In the genomic region with DNA sequence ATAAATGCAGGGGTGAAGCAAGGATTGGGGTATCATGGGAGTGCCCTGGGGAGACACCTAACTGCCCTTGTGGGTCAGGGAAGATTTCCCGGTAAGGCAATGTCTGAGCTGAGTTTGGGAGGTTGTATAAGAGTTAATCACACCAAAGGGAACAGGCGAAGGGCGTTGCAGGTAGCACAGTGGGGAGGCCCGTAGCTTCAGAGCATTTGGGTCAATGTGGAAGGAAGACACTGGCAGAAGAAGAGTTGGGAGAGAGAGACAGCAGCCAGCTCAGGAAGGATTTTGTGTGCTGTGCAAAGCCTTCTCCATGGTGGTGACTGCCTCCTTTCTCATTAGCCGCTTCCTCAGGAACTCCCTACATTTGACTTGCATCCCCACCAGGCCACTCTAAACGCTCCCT, we compare ENCODE assay signal across 36 cellular contexts.
"Had no signal": no experiment of that assay in that cellular context is flagged by ENCODE, and none has a peak within 500 bp of the region (broad histone marks: within the 10 kb centered on the region; RNA-seq: fewer than 3 reads in every experiment).

No MANE protein-coding gene starts in this region.

- H3K9me3 ChIP-seq: ascending aorta, breast epithelium, esophagus muscularis mucosa, gastrocnemius medialis, heart left ventricle had no signal

- DNase-seq: activated B cell treated with CpG ODN at 0.5 μM for 24 hours; activated CD4-positive, alpha-beta T cell treated with anti-CD3 and anti-CD28 coated beads for 48 hours; activated CD4-positive, alpha-beta T cell treated with anti-CD3 and anti-CD28 coated beads, Interleukin-2, amount 50 U/mL, for 1 hour; activated CD4-positive, alpha-beta T cell treated with anti-CD3 and anti-CD28 coated beads, Interleukin-2, amount 50 U/mL, for 48 hours; activated CD8-positive, alpha-beta memory T cell treated with anti-CD3 and anti-CD28 coated beads, Interleukin-2, amount 10 ng/mL, durations not matched to agents 7 days and 5 days; activated CD8-positive, alpha-beta memory T cell treated with anti-CD3 and anti-CD28 coated beads, Interleukin-2, amount 50 U/mL, for 4 hours; activated CD8-positive, alpha-beta T cell treated with anti-CD3 and anti-CD28 coated beads for 36 hours; activated naive CD4-positive, alpha-beta T cell treated with anti-CD3 and anti-CD28 coated beads, Interleukin-2, amount 10 ng/mL, durations not matched to agents 7 days and 5 days; activated naive CD8-positive, alpha-beta T cell treated with anti-CD3 and anti-CD28 coated beads, Interleukin-2, amount 10 ng/mL, durations not matched to agents 7 days and 5 days; activated T-cell treated with anti-CD3 and anti-CD28 coated beads for 4 hours; activated T-cell treated with anti-CD3 and anti-CD28 coated beads, Interleukin-2, amount 50 U/mL, for 24 hours; activated T-cell treated with anti-CD3 and anti-CD28 coated beads, Interleukin-2, amount 50 U/mL, for 72 hours; central memory CD4-positive, alpha-beta T cell; cerebellar nuclear complex; dorsolateral prefrontal cortex; effector CD4-positive, alpha-beta T cell; effector memory CD8-positive, alpha-beta T cell; erythroblast; foreskin keratinocyte; gastrocnemius medialis; glutamatergic neuron; heart left ventricle; T-helper 1 cell; T-helper 17 cell; T1000; WERI-Rb-1 had no signal

- H3K4me3 Mint-ChIP-seq: activated B cell treated with CpG ODN at 0.5 μM for 24 hours; activated CD8-positive, alpha-beta memory T cell treated with anti-CD3 and anti-CD28 coated beads, Interleukin-2, amount 10 ng/mL, durations not matched to agents 7 days and 5 days; activated CD8-positive, alpha-beta T cell treated with anti-CD3 and anti-CD28 coated beads for 36 hours; activated naive CD4-positive, alpha-beta T cell treated with anti-CD3 and anti-CD28 coated beads, Interleukin-2, amount 10 ng/mL, durations not matched to agents 7 days and 5 days; activated naive CD8-positive, alpha-beta T cell treated with anti-CD3 and anti-CD28 coated beads, Interleukin-2, amount 10 ng/mL, durations not matched to agents 7 days and 5 days; activated T-cell treated with anti-CD3 and anti-CD28 coated beads, Interleukin-2, amount 50 U/mL, for 24 hours; activated T-cell treated with anti-CD3 and anti-CD28 coated beads, Interleukin-2, amount 50 U/mL, for 72 hours; brain; dendritic cell treated with granulocyte-macrophage colony-stimulating factor and Interleukin-4, amounts not matched to agents 40 ng/mL and 50 ng/mL, for 4 days; effector memory CD8-positive, alpha-beta T cell; T-helper 17 cell; T-helper 2 cell treated with Interferon-gamma antibody and Interleukin-4, amounts not matched to agents 5 μg/mL and 100 μg/mL, for 36 hours had no signal

- H3K9me3 Mint-ChIP-seq: activated B cell treated with CpG ODN at 0.5 μM for 24 hours; activated CD8-positive, alpha-beta T cell treated with anti-CD3 and anti-CD28 coated beads for 36 hours; activated naive CD4-positive, alpha-beta T cell treated with anti-CD3 and anti-CD28 coated beads, Interleukin-2, amount 10 ng/mL, durations not matched to agents 7 days and 5 days; activated naive CD4-positive, alpha-beta T cell treated with anti-CD3 and anti-CD28 coated beads, Interleukin-2, amount 50 U/mL, for 72 hours; activated naive CD8-positive, alpha-beta T cell treated with anti-CD3 and anti-CD28 coated beads, Interleukin-2, amount 10 ng/mL, durations not matched to agents 7 days and 5 days; activated T-cell treated with anti-CD3 and anti-CD28 coated beads, Interleukin-2, amount 50 U/mL, for 24 hours; activated T-cell treated with anti-CD3 and anti-CD28 coated beads, Interleukin-2, amount 50 U/mL, for 72 hours; brain; dendritic cell treated with granulocyte-macrophage colony-stimulating factor and Interleukin-4, amounts not matched to agents 40 ng/mL and 50 ng/mL, for 4 days; effector memory CD8-positive, alpha-beta T cell; T-helper 2 cell treated with Interferon-gamma antibody and Interleukin-4, amounts not matched to agents 5 μg/mL and 100 μg/mL, for 36 hours had no signal

- H3K4me3 ChIP-seq: ascending aorta, breast epithelium, cardiac muscle cell, coronary artery, dorsolateral prefrontal cortex, esophagus muscularis mucosa, gastrocnemius medialis, heart left ventricle had no signal

- H3K27ac ChIP-seq: ascending aorta, breast epithelium, cardiac muscle cell, coronary artery, dorsolateral prefrontal cortex, esophagus muscularis mucosa, foreskin keratinocyte, gastrocnemius medialis, heart left ventricle, WERI-Rb-1 had no signal

- ATAC-seq: activated CD4-positive, CD25-positive, alpha-beta regulatory T cell treated with anti-CD3 and anti-CD28 coated beads, Interleukin-2, amount 50 U/mL, for 24 hours; activated CD8-positive, alpha-beta memory T cell treated with anti-CD3 and anti-CD28 coated beads, Interleukin-2, amount 10 ng/mL, durations not matched to agents 7 days and 5 days; activated CD8-positive, alpha-beta T cell treated with anti-CD3 and anti-CD28 coated beads for 36 hours; activated naive CD4-positive, alpha-beta T cell treated with anti-CD3 and anti-CD28 coated beads, Interleukin-2, amount 50 U/mL, for 72 hours; activated T-cell treated with anti-CD3 and anti-CD28 coated beads, Interleukin-2, amount 50 U/mL, for 72 hours; effector memory CD8-positive, alpha-beta T cell; foreskin keratinocyte; gastrocnemius medialis; heart left ventricle; T-helper 17 cell had no signal

- H3K27ac Mint-ChIP-seq: activated B cell treated with CpG ODN at 0.5 μM for 24 hours; activated CD8-positive, alpha-beta memory T cell treated with anti-CD3 and anti-CD28 coated beads, Interleukin-2, amount 10 ng/mL, durations not matched to agents 7 days and 5 days; activated CD8-positive, alpha-beta T cell treated with anti-CD3 and anti-CD28 coated beads for 36 hours; activated naive CD4-positive, alpha-beta T cell treated with anti-CD3 and anti-CD28 coated beads, Interleukin-2, amount 10 ng/mL, durations not matched to agents 7 days and 5 days; activated naive CD4-positive, alpha-beta T cell treated with anti-CD3 and anti-CD28 coated beads, Interleukin-2, amount 50 U/mL, for 72 hours; activated naive CD8-positive, alpha-beta T cell treated with anti-CD3 and anti-CD28 coated beads, Interleukin-2, amount 10 ng/mL, durations not matched to agents 7 days and 5 days; activated T-cell treated with anti-CD3 and anti-CD28 coated beads, Interleukin-2, amount 50 U/mL, for 24 hours; activated T-cell treated with anti-CD3 and anti-CD28 coated beads, Interleukin-2, amount 50 U/mL, for 72 hours; brain; dendritic cell treated with granulocyte-macrophage colony-stimulating factor and Interleukin-4, amounts not matched to agents 40 ng/mL and 50 ng/mL, for 4 days; effector memory CD8-positive, alpha-beta T cell; T-helper 17 cell; T-helper 2 cell treated with Interferon-gamma antibody and Interleukin-4, amounts not matched to agents 5 μg/mL and 100 μg/mL, for 36 hours had no signal

- H3K4me1 ChIP-seq: ascending aorta, breast epithelium, esophagus muscularis mucosa, gastrocnemius medialis, heart left ventricle had no signal

- H3K36me3 ChIP-seq: ascending aorta, breast epithelium, cardiac muscle cell, esophagus muscularis mucosa, gastrocnemius medialis, heart left ventricle, WERI-Rb-1 had no signal

- H3K4me1 Mint-ChIP-seq: activated naive CD4-positive, alpha-beta T cell treated with anti-CD3 and anti-CD28 coated beads, Interleukin-2, amount 10 ng/mL, durations not matched to agents 7 days and 5 days; activated naive CD8-positive, alpha-beta T cell treated with anti-CD3 and anti-CD28 coated beads, Interleukin-2, amount 10 ng/mL, durations not matched to agents 7 days and 5 days; T-helper 17 cell had no signal

- H3K36me3 Mint-ChIP-seq: activated CD8-positive, alpha-beta memory T cell treated with anti-CD3 and anti-CD28 coated beads, Interleukin-2, amount 10 ng/mL, durations not matched to agents 7 days and 5 days; activated naive CD4-positive, alpha-beta T cell treated with anti-CD3 and anti-CD28 coated beads, Interleukin-2, amount 10 ng/mL, durations not matched to agents 7 days and 5 days; activated naive CD8-positive, alpha-beta T cell treated with anti-CD3 and anti-CD28 coated beads, Interleukin-2, amount 10 ng/mL, durations not matched to agents 7 days and 5 days; brain had no signal
